In genomic region chr1:50332941-50333594, GRCh38 we compare ENCODE assay signal across 8 cellular contexts.
DNase-seq lines count a peak whose midpoint lies in the region; ATAC-seq and TF ChIP-seq lines count a peak whose summit lies in the region.

No MANE protein-coding gene starts in this region.

- TF ChIP-seq CTCF in kidney epithelial cell (IDR thresholded peaks at IDR 0.05; ENCODE audit: insufficient read depth, low read length, poor library complexity, severe bottlenecking) = peak; percentile 47

- peak; percentile 74 for ATAC-seq in GM21786 (IDR thresholded peaks at IDR 0.05; ENCODE audit: unreplicated experiment)

- H3K4me3 ChIP-seq in GM08714 (ENCODE audit: low read length) (peak overlapping the region; percentile 41; the same call in 1 of the 2 replicates), kidney epithelial cell (ENCODE audit: low read depth, low read length) (peak overlapping the region; percentile 29)
- H3K4me3 ChIP-seq in Jurkat, Clone E6-1 (ENCODE audit: low read length) = peak overlapping the region; percentile 48

- DNase-seq in Jurkat, Clone E6-1 (ENCODE audit: low read depth, low spot score) = no peak
- DNase-seq in T-helper 9 cell (peak; percentile 17), kidney epithelial cell (ENCODE audit: low read depth) (no peak), pons (ENCODE audit: low spot score) (no peak)
- DNase-seq in central memory CD4-positive, alpha-beta T cell = peak; percentile 13
- peak; percentile 10 to 26 for DNase-seq in stimulated activated CD4-positive, alpha-beta T cell treated with anti-CD3 and anti-CD28 coated beads, Interleukin-12 subunit alpha, Interleukin-12 subunit beta, amount 100 ng/mL, for 24 hours (ENCODE audit: low read depth in 2 of 2)

- no peaks in the 10 kb centered on the region for H3K36me3 ChIP-seq in kidney epithelial cell (ENCODE audit: control insufficient read depth, insufficient read depth, low read length)

- H3K27me3 ChIP-seq in kidney epithelial cell (ENCODE audit: control insufficient read depth, insufficient read depth, low read length) = peaks cover 19% of the 10 kb centered on the region

Comparison
In these comparisons a context has a peak if more than half of its experiments do, and no peak if none do; other contexts are left out.
1. DNase-seq: peak in T-helper 9 cell (single experiment), central memory CD4-positive, alpha-beta T cell (single experiment) and stimulated activated CD4-positive, alpha-beta T cell treated with anti-CD3 and anti-CD28 coated beads, Interleukin-12 subunit alpha, Interleukin-12 subunit beta, amount 100 ng/mL, for 24 hours (2 of 2); none in Jurkat, Clone E6-1 (single experiment), kidney epithelial cell (single experiment) and pons (single experiment).
2. Peak in every context shown above with its lines, with median percentiles within 50 percentile points of each other: H3K4me3 ChIP-seq.